9 cellular contexts compared by ENCODE assay signal in the genomic region with DNA sequence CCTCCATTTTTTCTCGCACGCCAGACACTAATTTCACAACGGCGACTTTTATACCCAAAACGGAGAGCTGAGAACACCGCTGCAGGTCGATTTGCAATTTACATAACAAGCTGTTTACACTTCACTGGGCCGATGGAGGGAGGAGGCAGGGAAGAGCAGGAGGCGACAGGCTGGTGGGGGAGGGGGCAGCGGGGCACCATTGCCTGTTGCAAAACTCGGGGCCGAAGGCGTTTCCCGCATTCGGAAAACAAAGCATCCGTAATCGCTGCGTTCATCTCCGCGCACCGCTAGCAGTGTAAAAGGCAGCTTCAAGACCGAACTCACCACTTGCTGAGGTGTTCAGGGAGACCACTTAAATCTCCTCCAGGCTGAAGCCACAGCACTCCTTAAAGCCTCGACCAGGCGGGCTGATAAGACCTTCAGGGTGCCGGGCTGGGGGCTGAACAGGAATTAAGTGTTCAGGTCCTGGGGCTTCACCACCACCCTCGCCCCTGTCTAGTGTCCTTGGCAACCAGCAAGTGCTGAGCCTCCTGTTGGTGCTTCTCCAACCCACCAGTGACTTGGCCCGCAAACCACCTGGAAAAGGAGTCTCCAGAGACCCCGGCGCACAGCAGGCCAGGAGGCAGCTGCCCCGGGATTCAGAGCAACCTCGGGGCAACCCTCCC. TPM values are rescaled to one million over a fixed set of nuclear protein-coding genes. Genes with fewer than 3 reads are reported as not detected.
DNase-seq lines count a peak whose midpoint lies in the region; TF ChIP-seq lines count a peak whose summit lies in the region.
"Had no signal": no experiment of that assay in that cellular context is flagged by ENCODE, and none has a peak within 500 bp of the region (broad histone marks: within the 10 kb centered on the region; RNA-seq: fewer than 3 reads in every experiment).

No MANE protein-coding gene starts in this region.

- no peaks in the 10 kb centered on the region for H3K9me3 Mint-ChIP-seq in activated naive CD4-positive, alpha-beta T cell treated with anti-CD3 and anti-CD28 coated beads, Interleukin-2, amount 50 U/mL, for 24 hours

- H3K27me3 ChIP-seq in iPS-18a (ENCODE audit: control insufficient read depth, insufficient read depth, low read length), result peaks cover 97% of the 10 kb centered on the region
- H3K27me3 ChIP-seq in tibial artery, result no peaks in the 10 kb centered on the region
- no peaks in the 10 kb centered on the region for H3K27me3 ChIP-seq in MG63
- H3K27me3 ChIP-seq in Karpas-422 (ENCODE audit: low read length), result no peaks in the 10 kb centered on the region

- H3K4me3 Mint-ChIP-seq in activated naive CD4-positive, alpha-beta T cell treated with anti-CD3 and anti-CD28 coated beads, Interleukin-2, amount 50 U/mL, for 24 hours, result peak overlapping the region; percentile 71

- H3K9ac ChIP-seq in iPS-18a (ENCODE audit: low read length) (no peak overlapping the region), Karpas-422 (ENCODE audit: low read length) (no peak overlapping the region)

- H3K9me3 ChIP-seq in iPS-18a (ENCODE audit: control insufficient read depth, low read depth, low read length), result no peaks in the 10 kb centered on the region
- H3K9me3 ChIP-seq in tibial artery, result no peaks in the 10 kb centered on the region
- no peaks in the 10 kb centered on the region for H3K9me3 ChIP-seq in MG63
- H3K9me3 ChIP-seq in Karpas-422 (ENCODE audit: low read length), result no peaks in the 10 kb centered on the region

- peaks cover 47% of the 10 kb centered on the region for H3K4me1 Mint-ChIP-seq in activated naive CD4-positive, alpha-beta T cell treated with anti-CD3 and anti-CD28 coated beads, Interleukin-2, amount 50 U/mL, for 24 hours

- no peak overlapping the region for H3K27ac ChIP-seq in iPS-18a (ENCODE audit: low read length)
- peak overlapping the region; percentile 89 to 98 for H3K27ac ChIP-seq in tibial artery
- H3K27ac ChIP-seq in Karpas-422 (ENCODE audit: low read length), result no peak overlapping the region
- H3K27ac ChIP-seq: brain microvascular endothelial cell had no signal

- no peak overlapping the region for H2AFZ ChIP-seq in Karpas-422 (ENCODE audit: low read length)

- intact Hi-C loops in tibial artery (cut with DNase I; ENCODE audit: low total_unique reads), result loop anchor here (5.0 to 10.0 kb wide), 3 partner anchors 427 to 1025 kb away; no protein-coding TSS in a partner anchor

- no peaks in the 10 kb centered on the region for H3K9me2 ChIP-seq in Karpas-422 (replicated peaks; ENCODE audit: insufficient read depth, low read length)

- no peaks in the 10 kb centered on the region for H3K36me3 Mint-ChIP-seq in activated naive CD4-positive, alpha-beta T cell treated with anti-CD3 and anti-CD28 coated beads, Interleukin-2, amount 50 U/mL, for 24 hours

- TF ChIP-seq CTCF in tibial artery (IDR thresholded peaks at IDR 0.05), result peak in 1 of 2 experiments; percentile 7

- DNase-seq in activated naive CD4-positive, alpha-beta T cell treated with anti-CD3 and anti-CD28 coated beads, Interleukin-2, amount 50 U/mL, for 16 hours, result no peak
- DNase-seq in tibial artery, result peak in 1 of 2 donors; percentile 79
- DNase-seq in dermis blood vessel endothelial cell, result no peak
- no peak for DNase-seq in MG63
- DNase-seq in Karpas-422, result no peak
- DNase-seq: brain microvascular endothelial cell had no signal

- H3K4me1 ChIP-seq in iPS-18a (ENCODE audit: control insufficient read depth, low read depth, low read length), result peaks cover 34% of the 10 kb centered on the region
- peaks cover 4 to 21% (median 15%) of the 10 kb centered on the region in 4 donors for H3K4me1 ChIP-seq in tibial artery
- peaks cover 2% of the 10 kb centered on the region; the same call in 1 of the 2 replicates for H3K4me1 ChIP-seq in Karpas-422 (ENCODE audit: low read length)

- H3K4me3 ChIP-seq in iPS-18a (ENCODE audit: low read length) (peak overlapping the region; percentile 51), tibial artery (peak overlapping the region; percentile 70 to 91), MG63 (no peak overlapping the region), Karpas-422 (ENCODE audit: low read length) (no peak overlapping the region)

- H3K36me3 ChIP-seq in iPS-18a (ENCODE audit: control insufficient read depth, low read depth, low read length) (no peaks in the 10 kb centered on the region), tibial artery (peaks cover 11 to 18% (median 13%) of the 10 kb centered on the region in 3 donors), MG63 (peaks cover 2% of the 10 kb centered on the region), Karpas-422 (ENCODE audit: insufficient read depth, low read length) (no peaks in the 10 kb centered on the region)
- H3K36me3 ChIP-seq: brain microvascular endothelial cell had no signal

- H3K79me2 ChIP-seq in Karpas-422 (ENCODE audit: low read length), result no peaks in the 10 kb centered on the region

- peaks cover 48% of the 10 kb centered on the region for H3K27me3 Mint-ChIP-seq in activated naive CD4-positive, alpha-beta T cell treated with anti-CD3 and anti-CD28 coated beads, Interleukin-2, amount 50 U/mL, for 24 hours

- H4K20me1 ChIP-seq in Karpas-422 (ENCODE audit: insufficient read depth, low read depth, low read length), result no peaks in the 10 kb centered on the region

- no peak overlapping the region for H3K4me2 ChIP-seq in Karpas-422 (ENCODE audit: low read depth, low read length, poor library complexity, severe bottlenecking)

- no peak overlapping the region for H3K27ac Mint-ChIP-seq in activated naive CD4-positive, alpha-beta T cell treated with anti-CD3 and anti-CD28 coated beads, Interleukin-2, amount 50 U/mL, for 24 hours

TF ChIP-seq in PFSK-1, 5 proteins besides CTCF, POLR2A, EP300 and RAD21:
- no peak for TF ChIP-seq SIN3A (IDR thresholded peaks at IDR 0.05; ENCODE audit: borderline replicate concordance, insufficient read depth, low read length)
- peak; percentile 65 for TF ChIP-seq FOXP2 (optimal IDR thresholded peaks at IDR 0.05; ENCODE audit: borderline replicate concordance, extremely low read depth, extremely low read length, insufficient read depth)
- no peak for TF ChIP-seq POLR2AphosphoS5 (IDR thresholded peaks at IDR 0.05; ENCODE audit: low read depth, low read length)
- TF ChIP-seq, protein P1, sequence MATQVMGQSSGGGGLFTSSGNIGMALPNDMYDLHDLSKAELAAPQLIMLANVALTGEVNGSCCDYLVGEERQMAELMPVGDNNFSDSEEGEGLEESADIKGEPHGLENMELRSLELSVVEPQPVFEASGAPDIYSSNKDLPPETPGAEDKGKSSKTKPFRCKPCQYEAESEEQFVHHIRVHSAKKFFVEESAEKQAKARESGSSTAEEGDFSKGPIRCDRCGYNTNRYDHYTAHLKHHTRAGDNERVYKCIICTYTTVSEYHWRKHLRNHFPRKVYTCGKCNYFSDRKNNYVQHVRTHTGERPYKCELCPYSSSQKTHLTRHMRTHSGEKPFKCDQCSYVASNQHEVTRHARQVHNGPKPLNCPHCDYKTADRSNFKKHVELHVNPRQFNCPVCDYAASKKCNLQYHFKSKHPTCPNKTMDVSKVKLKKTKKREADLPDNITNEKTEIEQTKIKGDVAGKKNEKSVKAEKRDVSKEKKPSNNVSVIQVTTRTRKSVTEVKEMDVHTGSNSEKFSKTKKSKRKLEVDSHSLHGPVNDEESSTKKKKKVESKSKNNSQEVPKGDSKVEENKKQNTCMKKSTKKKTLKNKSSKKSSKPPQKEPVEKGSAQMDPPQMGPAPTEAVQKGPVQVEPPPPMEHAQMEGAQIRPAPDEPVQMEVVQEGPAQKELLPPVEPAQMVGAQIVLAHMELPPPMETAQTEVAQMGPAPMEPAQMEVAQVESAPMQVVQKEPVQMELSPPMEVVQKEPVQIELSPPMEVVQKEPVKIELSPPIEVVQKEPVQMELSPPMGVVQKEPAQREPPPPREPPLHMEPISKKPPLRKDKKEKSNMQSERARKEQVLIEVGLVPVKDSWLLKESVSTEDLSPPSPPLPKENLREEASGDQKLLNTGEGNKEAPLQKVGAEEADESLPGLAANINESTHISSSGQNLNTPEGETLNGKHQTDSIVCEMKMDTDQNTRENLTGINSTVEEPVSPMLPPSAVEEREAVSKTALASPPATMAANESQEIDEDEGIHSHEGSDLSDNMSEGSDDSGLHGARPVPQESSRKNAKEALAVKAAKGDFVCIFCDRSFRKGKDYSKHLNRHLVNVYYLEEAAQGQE (IDR thresholded peaks at IDR 0.05; ENCODE audit: insufficient read depth in 1 of 2, low read depth in 2 of 2, low read length in 2 of 2), result no peak
- no peak for TF ChIP-seq TAF1 (IDR thresholded peaks at IDR 0.05; ENCODE audit: borderline replicate concordance, insufficient read depth, low read length)

RNA-seq across cellular contexts. Expression of a gene that starts 2.0 kb away (rescaled TPM):
- polyA plus RNA-seq in PFSK-1 (2012; ENCODE audit: insufficient read length, low read depth), result 22.6 TPM
- total RNA-seq in dermis blood vessel endothelial cell, result 8.3 and 12.1 TPM in 2 replicates
- 2.2 and 5.5 TPM in 2 replicates for total RNA-seq in MG63 (2014; rRNA removed; shearing (Covaris generic); ENCODE audit: low replicate concordance)
- total RNA-seq in Karpas-422 (2014; rRNA removed; shearing (Covaris generic); ENCODE audit: low replicate concordance), result not detected in 2 replicates

Comparison
In these comparisons a context has a peak if more than half of its experiments do, and no peak if none do; other contexts are left out.
1. H3K27ac ChIP-seq: peak in tibial artery (2 of 2); none in iPS-18a (single experiment) and Karpas-422 (single experiment).
2. H3K4me3 ChIP-seq: peak in iPS-18a (single experiment) and tibial artery (2 of 2); none in MG63 (single experiment) and Karpas-422 (single experiment).